ENCODE assay signal across 9 cellular contexts in genomic region chr5:67166460-67166871, GRCh38. TPM values are rescaled to one million over a fixed set of nuclear protein-coding genes. Genes with fewer than 3 reads are reported as not detected.
DNase-seq lines count a peak whose midpoint lies in the region; TF ChIP-seq lines count a peak whose summit lies in the region.
"Had no signal": no experiment of that assay in that cellular context is flagged by ENCODE, and none has a peak within 500 bp of the region (broad histone marks: within the 10 kb centered on the region; RNA-seq: fewer than 3 reads in every experiment).

No MANE protein-coding gene starts in this region.

- peak overlapping the region; percentile 79 to 80 for H3K27ac ChIP-seq in right atrium auricular region

- TF ChIP-seq CTCF in right atrium auricular region (IDR thresholded peaks at IDR 0.05) = peak in 1 of 2 donors; percentile 20

- H3K4me3 ChIP-seq in MG63 (peak overlapping the region; percentile 11; the same call in 1 of the 2 replicates), right atrium auricular region (peak overlapping the region in 1 of 2 donors; percentile 33)

- no peaks in the 10 kb centered on the region for H3K9me3 ChIP-seq in MG63
- H3K9me3 ChIP-seq in right atrium auricular region = no peaks in the 10 kb centered on the region

- peaks cover 0 to 14% of the 10 kb centered on the region in 2 donors for H3K4me1 ChIP-seq in right atrium auricular region

- H3K27me3 ChIP-seq in MG63 (no peaks in the 10 kb centered on the region), right atrium auricular region (no peaks in the 10 kb centered on the region)

- peak; percentile 95 for DNase-seq in NK-92 treated with Interleukin-12 subunit alpha and Interleukin-12 subunit beta, amount 100 ng/mL, for 24 hours (lab: John Stamatoyannopoulos, UW)
- DNase-seq in NK-92 (lab: John Stamatoyannopoulos, UW; ENCODE audit: unreplicated experiment) (no peak), MG63 (peak; percentile 21), right atrium auricular region (ENCODE audit: low spot score) (peak; percentile 76), midbrain (lab: John Stamatoyannopoulos, UW) (no peak), middle frontal gyrus (ENCODE audit: extremely low spot score, low spot score) (no peak)
- peak; percentile 41 to 61 for DNase-seq in activated T-helper 1 cell treated with anti-CD3 and anti-CD28 coated beads, Interleukin-2, amount 50 U/mL, for 16 hours (ENCODE audit: low read depth in 1 of 2, low spot score in 1 of 2)
- peak; percentile 61 to 63 for DNase-seq in stimulated activated CD4-positive, alpha-beta T cell treated with anti-CD3 and anti-CD28 coated beads, Interleukin-15, amount 100 ng/mL, for 48 hours (ENCODE audit: low read depth in 2 of 2)

- no peaks in the 10 kb centered on the region for H3K36me3 ChIP-seq in MG63
- peaks cover 60% of the 10 kb centered on the region for H3K36me3 ChIP-seq in right atrium auricular region

RNA-seq across cellular contexts. Expression of gene CD180, which starts 30.1 kb away (rescaled TPM):
- total RNA-seq in MG63 (2014; rRNA removed; shearing (Covaris generic); ENCODE audit: low replicate concordance) = not detected in 2 replicates
- 1 to 10 TPM in 1 of 2 donors, under 1 TPM in 1; 0.26 to 1.2 TPM for total RNA-seq in right atrium auricular region
- total RNA-seq: bronchial epithelial cell had no signal

Comparison
In these comparisons a context has a peak if more than half of its experiments do, and no peak if none do; other contexts are left out.
1. DNase-seq: peak in NK-92 treated with Interleukin-12 subunit alpha and Interleukin-12 subunit beta, amount 100 ng/mL, for 24 hours (single experiment), MG63 (single experiment), activated T-helper 1 cell treated with anti-CD3 and anti-CD28 coated beads, Interleukin-2, amount 50 U/mL, for 16 hours (2 of 2), right atrium auricular region (single experiment) and stimulated activated CD4-positive, alpha-beta T cell treated with anti-CD3 and anti-CD28 coated beads, Interleukin-15, amount 100 ng/mL, for 48 hours (2 of 2); none in NK-92 (single experiment), midbrain (single experiment) and middle frontal gyrus (single experiment).